In the genomic region with DNA sequence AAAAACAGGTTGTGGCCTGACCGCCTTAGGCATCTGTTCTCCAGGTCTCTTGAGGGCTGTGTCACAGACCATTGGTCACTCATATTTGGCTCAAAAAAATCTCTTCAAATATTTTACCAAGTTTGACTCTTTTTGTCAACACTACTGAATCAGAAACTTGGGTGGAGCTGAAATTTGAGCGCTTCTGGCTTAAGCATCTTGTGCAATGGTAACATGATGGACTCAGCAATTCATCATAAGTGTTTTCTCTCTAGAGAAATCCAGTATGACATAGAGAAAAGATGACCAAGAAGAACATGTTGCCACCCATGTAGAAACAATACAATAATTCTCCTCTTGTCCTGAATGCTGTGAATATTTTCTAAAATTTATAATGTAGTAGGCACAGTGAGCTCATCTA, we compare ENCODE assay signal across 21 cellular contexts.
DNase-seq lines count a peak whose midpoint lies in the region; ATAC-seq, FAIRE-seq and TF ChIP-seq lines count a peak whose summit lies in the region.
"Had no signal": no experiment of that assay in that cellular context is flagged by ENCODE, and none has a peak within 500 bp of the region (broad histone marks: within the 10 kb centered on the region; RNA-seq: fewer than 3 reads in every experiment).

No MANE protein-coding gene starts in this region.

- no peak for TF ChIP-seq POLR2A in HepG2 (IDR thresholded peaks at IDR 0.05; ENCODE audit: insufficient read depth in 1 of 2, low read depth in 2 of 2, low read length in 2 of 2)

- H2AFZ ChIP-seq in PC-3 (ENCODE audit: low read length) (no peak overlapping the region), HepG2 (ENCODE audit: low read length) (no peak overlapping the region)

- H3K4me1 ChIP-seq in PC-3 (ENCODE audit: insufficient read depth, low read length) (no peaks in the 10 kb centered on the region), HepG2 (ENCODE audit: insufficient read depth, low read length) (no peaks in the 10 kb centered on the region)

- CTCF ChIA-PET in PC-3 (lab: Charles Lee) = no interaction called here
- CTCF ChIA-PET in HepG2 (lab: Yijun Ruan, JAX; ENCODE audit: low intra/inter-chr PET ratio, low total read pairs) = no interaction called here

- H3K36me3 ChIP-seq in PC-3 (ENCODE audit: low read depth, low read length) (no peaks in the 10 kb centered on the region), HepG2 (replicated peaks in 1 of 2; ENCODE audit: control insufficient read depth in 1 of 2, insufficient read depth in 2 of 2, low read length in 2 of 2) (no peaks in the 10 kb centered on the region)
- H3K36me3 ChIP-seq: MG63 had no signal

- no peaks in the 10 kb centered on the region for H3K79me2 ChIP-seq in PC-3 (ENCODE audit: low read length)
- no peaks in the 10 kb centered on the region for H3K79me2 ChIP-seq in HepG2 (ENCODE audit: insufficient read depth, low read length)

- intact Hi-C loops in PC-3 (cut with micrococcal nuclease) = no loop called here
- intact Hi-C loops in HepG2 (cut with micrococcal nuclease; ENCODE audit: unreplicated experiment) = no loop called here

- no peak for ATAC-seq in PC-3
- ATAC-seq in HepG2 = no peak
- no peak for ATAC-seq in GM21619 (IDR thresholded peaks at IDR 0.05; ENCODE audit: unreplicated experiment)

- H3K27me3 ChIP-seq in PC-3 (ENCODE audit: low read length) (no peaks in the 10 kb centered on the region), HepG2 (ENCODE audit: control insufficient read depth in 1 of 2, insufficient read depth in 2 of 2, low read length in 2 of 2) (no peaks in the 10 kb centered on the region)
- H3K27me3 ChIP-seq: MG63 had no signal

- no peak overlapping the region for H3K9ac ChIP-seq in PC-3 (ENCODE audit: low read length)
- no peak overlapping the region for H3K9ac ChIP-seq in HepG2 (ENCODE audit: insufficient read depth, low read depth, low read length)
- H3K9ac ChIP-seq: KMS-11 had no signal

- POLR2A ChIA-PET in PC-3 (lab: Charles Lee; ENCODE audit: unreplicated experiment) (no interaction called here), HepG2 (lab: Yijun Ruan, JAX) (no interaction called here)

- H3K4me3 ChIP-seq in PC-3 (ENCODE audit: low read length) (no peak overlapping the region), fibroblast of villous mesenchyme (ENCODE audit: low read depth, low read length) (no peak overlapping the region), HepG2 (replicated peaks in 1 of 3; ENCODE audit: insufficient read depth in 1 of 3, low read depth in 2 of 3, low read length in 3 of 3) (no peak overlapping the region)
- H3K4me3 ChIP-seq: MG63 had no signal

- in situ Hi-C loops in HepG2 (cut with HindIII; ENCODE audit: extremely low pct_ligation_motif_present, low pct_unique_long_range_greater_than_20kb) = no loop called here

- no peak for TF ChIP-seq RAD21 in HepG2 (CRISPR knock-in tag; IDR thresholded peaks at IDR 0.05)

- TF ChIP-seq EP300 in HepG2 (IDR thresholded peaks at IDR 0.05; ENCODE audit: low read depth in 2 of 2, low read length in 2 of 2) (no peak), HepG2 (CRISPR knock-in tag; IDR thresholded peaks at IDR 0.05; ENCODE audit: borderline replicate concordance) (no peak)

- 19% methylated on average over 2 of the region's 2 CpGs for WGBS in HepG2 (ENCODE audit: low lambda C conversion rate)

- H4K20me1 ChIP-seq in PC-3 (ENCODE audit: low read length) (no peaks in the 10 kb centered on the region), HepG2 (ENCODE audit: insufficient read depth, low read length) (no peaks in the 10 kb centered on the region)

- TF ChIP-seq CTCF in PC-3 (conservative IDR thresholded peaks at IDR 0.05; ENCODE audit: low read depth, low read length) (no peak), fibroblast of villous mesenchyme (IDR thresholded peaks at IDR 0.05; ENCODE audit: insufficient read depth, low read depth, low read length) (no peak), HepG2 (CRISPR knock-in tag; IDR thresholded peaks at IDR 0.05) (no peak)

- H3K4me2 ChIP-seq in PC-3 (ENCODE audit: low read length) (no peak overlapping the region), HepG2 (ENCODE audit: low read depth, low read length) (no peak overlapping the region)
- H3K4me2 ChIP-seq: KMS-11 had no signal

- DNase-seq in ELR (ENCODE audit: low read depth) (peak; percentile 46), PC-3 (peak; percentile 12), dedifferentiated amniotic fluid mesenchymal stem cell (ENCODE audit: extremely low spot score) (peak; percentile 60), fibroblast of villous mesenchyme (ENCODE audit: low read depth) (peak; percentile 33), NK-92 (lab: John Stamatoyannopoulos, UW; ENCODE audit: unreplicated experiment) (no peak), HepG2 (ENCODE audit: low spot score) (no peak), DMS 273 (lab: John Stamatoyannopoulos, UW; ENCODE audit: unreplicated experiment) (no peak)
- DNase-seq: Calu3; CD4-positive, alpha-beta T cell; DMS79; GF-D8; HFFc6; MG63; NCI-H1105 treated with DMSO at 0.1 percent for 48 hours; NCI-H187 treated with DMSO at 0.1 percent for 48 hours; NCI-H510A treated with DMSO at 0.1 percent for 48 hours had no signal

- FAIRE-seq in HepG2 (lab: Jason Lieb, UNC) = no peak
- FAIRE-seq: H1 had no signal

- H3K9me3 ChIP-seq in PC-3 (ENCODE audit: low read length) (no peaks in the 10 kb centered on the region), HepG2 (ENCODE audit: low read length) (no peaks in the 10 kb centered on the region)

- H3F3A ChIP-seq in PC-3 (ENCODE audit: low read length, unreplicated experiment) = no peaks in the 10 kb centered on the region

- no peaks in the 10 kb centered on the region for H3K9me2 ChIP-seq in PC-3 (replicated peaks; ENCODE audit: low read length)

- no peak overlapping the region for H3K27ac ChIP-seq in PC-3 (ENCODE audit: low read length)
- H3K27ac ChIP-seq in HepG2 (ENCODE audit: extremely low read length, insufficient read depth, low read length) = no peak overlapping the region
- H3K27ac ChIP-seq: HL-60, KMS-11, RWPE1 had no signal

- no TSS peak for BruUV-seq in PC-3 (replicated peaks; lab: Mats Ljungman, UMichigan)
- no TSS peak for BruUV-seq in HepG2 (replicated peaks; lab: Mats Ljungman, UMichigan)

TF ChIP-seq in HepG2, 621 proteins besides CTCF, POLR2A, EP300 and RAD21 (continues in another document):
- TF ChIP-seq ZNF234 (CRISPR knock-in tag; conservative IDR thresholded peaks at IDR 0.05) = no peak
- TF ChIP-seq ZNF292 (CRISPR knock-in tag; IDR thresholded peaks at IDR 0.05; ENCODE audit: borderline replicate concordance, low read depth) = no peak
- no peak for TF ChIP-seq ZNF143 (CRISPR knock-in tag; IDR thresholded peaks at IDR 0.05)
- no peak for TF ChIP-seq KMT2B (CRISPR knock-in tag; IDR thresholded peaks at IDR 0.05)
- TF ChIP-seq FIP1L1 (IDR thresholded peaks at IDR 0.05; ENCODE audit: borderline replicate concordance, insufficient read depth, low read depth, low read length) = no peak
- TF ChIP-seq, protein P1, sequence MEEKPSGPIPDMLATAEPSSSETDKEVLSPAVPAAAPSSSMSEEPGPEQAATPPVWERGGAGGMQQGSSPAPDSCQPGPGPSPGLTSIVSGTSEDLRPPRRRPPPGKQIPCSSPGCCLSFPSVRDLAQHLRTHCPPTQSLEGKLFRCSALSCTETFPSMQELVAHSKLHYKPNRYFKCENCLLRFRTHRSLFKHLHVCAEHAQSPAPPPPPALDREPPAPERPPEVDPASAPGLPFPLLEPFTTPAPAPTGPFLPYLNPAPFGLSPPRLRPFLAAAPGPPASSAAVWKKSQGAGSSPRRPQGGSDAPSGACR (CRISPR knock-in tag; IDR thresholded peaks at IDR 0.05) = no peak
- TF ChIP-seq ZSCAN9 (CRISPR knock-in tag; IDR thresholded peaks at IDR 0.05; ENCODE audit: borderline replicate concordance) = no peak
- no peak for TF ChIP-seq MIXL1 (CRISPR knock-in tag; IDR thresholded peaks at IDR 0.05)
- TF ChIP-seq, protein P2, sequence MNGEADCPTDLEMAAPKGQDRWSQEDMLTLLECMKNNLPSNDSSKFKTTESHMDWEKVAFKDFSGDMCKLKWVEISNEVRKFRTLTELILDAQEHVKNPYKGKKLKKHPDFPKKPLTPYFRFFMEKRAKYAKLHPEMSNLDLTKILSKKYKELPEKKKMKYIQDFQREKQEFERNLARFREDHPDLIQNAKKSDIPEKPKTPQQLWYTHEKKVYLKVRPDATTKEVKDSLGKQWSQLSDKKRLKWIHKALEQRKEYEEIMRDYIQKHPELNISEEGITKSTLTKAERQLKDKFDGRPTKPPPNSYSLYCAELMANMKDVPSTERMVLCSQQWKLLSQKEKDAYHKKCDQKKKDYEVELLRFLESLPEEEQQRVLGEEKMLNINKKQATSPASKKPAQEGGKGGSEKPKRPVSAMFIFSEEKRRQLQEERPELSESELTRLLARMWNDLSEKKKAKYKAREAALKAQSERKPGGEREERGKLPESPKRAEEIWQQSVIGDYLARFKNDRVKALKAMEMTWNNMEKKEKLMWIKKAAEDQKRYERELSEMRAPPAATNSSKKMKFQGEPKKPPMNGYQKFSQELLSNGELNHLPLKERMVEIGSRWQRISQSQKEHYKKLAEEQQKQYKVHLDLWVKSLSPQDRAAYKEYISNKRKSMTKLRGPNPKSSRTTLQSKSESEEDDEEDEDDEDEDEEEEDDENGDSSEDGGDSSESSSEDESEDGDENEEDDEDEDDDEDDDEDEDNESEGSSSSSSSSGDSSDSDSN (CRISPR knock-in tag; IDR thresholded peaks at IDR 0.05) = no peak
- TF ChIP-seq, protein P3, sequence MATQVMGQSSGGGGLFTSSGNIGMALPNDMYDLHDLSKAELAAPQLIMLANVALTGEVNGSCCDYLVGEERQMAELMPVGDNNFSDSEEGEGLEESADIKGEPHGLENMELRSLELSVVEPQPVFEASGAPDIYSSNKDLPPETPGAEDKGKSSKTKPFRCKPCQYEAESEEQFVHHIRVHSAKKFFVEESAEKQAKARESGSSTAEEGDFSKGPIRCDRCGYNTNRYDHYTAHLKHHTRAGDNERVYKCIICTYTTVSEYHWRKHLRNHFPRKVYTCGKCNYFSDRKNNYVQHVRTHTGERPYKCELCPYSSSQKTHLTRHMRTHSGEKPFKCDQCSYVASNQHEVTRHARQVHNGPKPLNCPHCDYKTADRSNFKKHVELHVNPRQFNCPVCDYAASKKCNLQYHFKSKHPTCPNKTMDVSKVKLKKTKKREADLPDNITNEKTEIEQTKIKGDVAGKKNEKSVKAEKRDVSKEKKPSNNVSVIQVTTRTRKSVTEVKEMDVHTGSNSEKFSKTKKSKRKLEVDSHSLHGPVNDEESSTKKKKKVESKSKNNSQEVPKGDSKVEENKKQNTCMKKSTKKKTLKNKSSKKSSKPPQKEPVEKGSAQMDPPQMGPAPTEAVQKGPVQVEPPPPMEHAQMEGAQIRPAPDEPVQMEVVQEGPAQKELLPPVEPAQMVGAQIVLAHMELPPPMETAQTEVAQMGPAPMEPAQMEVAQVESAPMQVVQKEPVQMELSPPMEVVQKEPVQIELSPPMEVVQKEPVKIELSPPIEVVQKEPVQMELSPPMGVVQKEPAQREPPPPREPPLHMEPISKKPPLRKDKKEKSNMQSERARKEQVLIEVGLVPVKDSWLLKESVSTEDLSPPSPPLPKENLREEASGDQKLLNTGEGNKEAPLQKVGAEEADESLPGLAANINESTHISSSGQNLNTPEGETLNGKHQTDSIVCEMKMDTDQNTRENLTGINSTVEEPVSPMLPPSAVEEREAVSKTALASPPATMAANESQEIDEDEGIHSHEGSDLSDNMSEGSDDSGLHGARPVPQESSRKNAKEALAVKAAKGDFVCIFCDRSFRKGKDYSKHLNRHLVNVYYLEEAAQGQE (IDR thresholded peaks at IDR 0.05; ENCODE audit: borderline replicate concordance in 1 of 2, low read depth in 1 of 2, low read length in 2 of 2) = no peak

Comparison
In these comparisons a context has a peak if more than half of its experiments do, and no peak if none do; other contexts are left out.
1. DNase-seq: peak in ELR (single experiment), PC-3 (single experiment), dedifferentiated amniotic fluid mesenchymal stem cell (single experiment) and fibroblast of villous mesenchyme (single experiment); none in NK-92 (single experiment), HepG2 (single experiment) and DMS 273 (single experiment).